ENCODE assay signal across 25 cellular contexts in the genomic region with DNA sequence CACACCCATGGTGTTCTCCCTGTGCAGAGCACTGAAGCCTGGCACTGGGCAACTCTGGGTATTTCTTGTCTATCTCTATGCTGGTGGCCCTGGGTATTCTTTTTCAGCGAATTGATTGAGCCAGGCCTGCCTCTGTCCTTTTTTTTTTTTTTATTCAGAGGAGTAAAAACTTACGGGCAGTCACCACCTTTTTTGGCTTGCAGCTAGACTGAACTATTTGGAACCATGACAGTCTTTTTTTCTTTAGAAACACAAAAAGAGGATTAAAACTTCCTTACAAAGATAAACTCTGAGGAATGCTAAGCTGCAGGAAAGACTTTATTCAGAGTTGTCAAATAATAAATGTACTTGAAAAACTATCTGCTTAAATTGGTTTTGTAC.
DNase-seq lines count a peak whose midpoint lies in the region; ATAC-seq, FAIRE-seq and TF ChIP-seq lines count a peak whose summit lies in the region.
"Had no signal": no experiment of that assay in that cellular context is flagged by ENCODE, and none has a peak within 500 bp of the region (broad histone marks: within the 10 kb centered on the region; RNA-seq: fewer than 3 reads in every experiment).

No MANE protein-coding gene starts in this region.

- no peaks in the 10 kb centered on the region for H3K4me1 Mint-ChIP-seq in type B pancreatic cell (ENCODE audit: unreplicated experiment)

- no peaks in the 10 kb centered on the region for H3K27me3 ChIP-seq in heart right ventricle
- no peaks in the 10 kb centered on the region for H3K27me3 ChIP-seq in right lobe of liver
- H3K27me3 ChIP-seq in aorta (ENCODE audit: control insufficient read depth in 1 of 2, insufficient read depth in 2 of 2, low read length in 1 of 2): no peaks in the 10 kb centered on the region
- no peaks in the 10 kb centered on the region for H3K27me3 ChIP-seq in small intestine (ENCODE audit: control insufficient read depth in 2 of 2, insufficient read depth in 2 of 2, low read length in 2 of 2)
- H3K27me3 ChIP-seq: BLaER1, SJSA1, tibial nerve had no signal

- peak overlapping the region in 4 of 10 donors; percentile 23 to 42 (median 36) for H3K27ac ChIP-seq in heart right ventricle
- no peak overlapping the region for H3K27ac ChIP-seq in right lobe of liver
- H3K27ac ChIP-seq in aorta (ENCODE audit: low read depth in 1 of 2, low read length in 2 of 2): no peak overlapping the region
- H3K27ac ChIP-seq in small intestine (ENCODE audit: low read depth in 1 of 2, low read length in 1 of 2): no peak overlapping the region
- H3K27ac ChIP-seq: BLaER1, SJSA1 had no signal

- H3K36me3 Mint-ChIP-seq in type B pancreatic cell: peaks cover 5% of the 10 kb centered on the region

- WGBS in heart right ventricle, 2 donors: 44 to 47% methylated on average over 2 of the region's 2 CpGs
- 24% methylated on average over 2 of the region's 2 CpGs for WGBS in right lobe of liver (ENCODE audit: insufficient coverage, low coverage, low lambda C conversion rate, missing lambda C conversion rate)
- WGBS in aorta, 2 donors: 4 to 8% methylated on average over 2 of the region's 2 CpGs
- 52 to 81% (median 64%) methylated on average over 2 of the region's 2 CpGs for WGBS in small intestine, 3 donors

- peak in 5 of 8 donors; percentile 20 to 45 (median 28) for ATAC-seq in heart right ventricle
- no peak for ATAC-seq in Right ventricle myocardium inferior
- ATAC-seq in right lobe of liver: peak; percentile 93 to 98 (median 94)
- peak; percentile 48 for ATAC-seq in aorta (ENCODE audit: low FRiP score)
- ATAC-seq in GM19395 (IDR thresholded peaks at IDR 0.05; ENCODE audit: unreplicated experiment): no peak
- ATAC-seq: activated T-cell treated with anti-CD3 and anti-CD28 coated beads, Interleukin-2, amount 50 U/mL, for 72 hours; left colon; Panc1 had no signal

- H3K9me3 ChIP-seq in heart right ventricle: peaks cover 0 to 19% (median 6%) of the 10 kb centered on the region in 11 donors
- no peaks in the 10 kb centered on the region for H3K9me3 ChIP-seq in right lobe of liver
- no peaks in the 10 kb centered on the region for H3K9me3 ChIP-seq in aorta (ENCODE audit: control insufficient read depth, low read length)
- no peaks in the 10 kb centered on the region for H3K9me3 ChIP-seq in small intestine (ENCODE audit: control insufficient read depth, low read depth)
- H3K9me3 ChIP-seq: SJSA1 had no signal

- TF ChIP-seq POLR2A in right lobe of liver (IDR thresholded peaks at IDR 0.05): no peak

- no peak overlapping the region for H3K27ac Mint-ChIP-seq in type B pancreatic cell
- H3K27ac Mint-ChIP-seq: activated naive CD4-positive, alpha-beta T cell treated with anti-CD3 and anti-CD28 coated beads for 36 hours; activated T-cell treated with anti-CD3 and anti-CD28 coated beads, Interleukin-2, amount 50 U/mL, for 72 hours; stimulated activated naive CD8-positive, alpha-beta T cell treated with anti-CD3 and anti-CD28 coated beads, Interleukin-15, Interleukin-2, amounts not matched to agents 100 ng/mL and 50 ng/mL, for 24 hours had no signal

- TF ChIP-seq CTCF in heart right ventricle (IDR thresholded peaks at IDR 0.05) (no peak), choroid plexus epithelial cell (conservative IDR thresholded peaks at IDR 0.05; ENCODE audit: low read depth, low read length) (no peak), right lobe of liver (IDR thresholded peaks at IDR 0.05) (no peak), type B pancreatic cell (conservative IDR thresholded peaks at IDR 0.05) (no peak)

- no peak overlapping the region for H3K4me3 Mint-ChIP-seq in type B pancreatic cell
- H3K4me3 Mint-ChIP-seq: activated naive CD4-positive, alpha-beta T cell treated with anti-CD3 and anti-CD28 coated beads for 36 hours; activated T-cell treated with anti-CD3 and anti-CD28 coated beads, Interleukin-2, amount 50 U/mL, for 72 hours; stimulated activated naive CD8-positive, alpha-beta T cell treated with anti-CD3 and anti-CD28 coated beads, Interleukin-15, Interleukin-2, amounts not matched to agents 100 ng/mL and 50 ng/mL, for 24 hours had no signal

- H3K4me1 ChIP-seq in heart right ventricle (peaks cover 0 to 9% (median 4%) of the 10 kb centered on the region in 9 donors), right lobe of liver (peaks cover 0 to 3% (median 0%) of the 10 kb centered on the region in 4 donors), aorta (ENCODE audit: control insufficient read depth in 1 of 2, insufficient read depth in 2 of 2, low read length in 2 of 2) (no peaks in the 10 kb centered on the region), small intestine (ENCODE audit: control insufficient read depth in 2 of 2, insufficient read depth in 1 of 2, low read depth in 1 of 2, low read length in 1 of 2) (no peaks in the 10 kb centered on the region)

- no peak overlapping the region for H3K4me3 ChIP-seq in heart right ventricle
- H3K4me3 ChIP-seq in choroid plexus epithelial cell (ENCODE audit: low read depth, low read length): no peak overlapping the region
- H3K4me3 ChIP-seq in right lobe of liver: no peak overlapping the region
- H3K4me3 ChIP-seq in aorta (ENCODE audit: low read length in 2 of 2): no peak overlapping the region
- no peak overlapping the region for H3K4me3 ChIP-seq in small intestine (ENCODE audit: low read depth in 1 of 2, low read length in 2 of 2)
- H3K4me3 ChIP-seq: BLaER1, SJSA1, tibial nerve had no signal

- H3K36me3 ChIP-seq in heart right ventricle: peaks cover 0 to 16% (median 0%) of the 10 kb centered on the region in 9 donors
- no peaks in the 10 kb centered on the region for H3K36me3 ChIP-seq in right lobe of liver
- H3K36me3 ChIP-seq in aorta (ENCODE audit: control insufficient read depth in 1 of 2, insufficient read depth in 2 of 2, low read length in 1 of 2): no peaks in the 10 kb centered on the region
- no peaks in the 10 kb centered on the region for H3K36me3 ChIP-seq in small intestine (ENCODE audit: control insufficient read depth in 2 of 2, insufficient read depth in 2 of 2, low read length in 2 of 2)
- H3K36me3 ChIP-seq: BLaER1, SJSA1 had no signal

- H3K9me3 Mint-ChIP-seq in type B pancreatic cell: no peaks in the 10 kb centered on the region

- intact Hi-C loops in heart right ventricle (cut with DNase I): no loop called here
- intact Hi-C loops in Right ventricle myocardium inferior (cut with DNase I): no loop called here
- intact Hi-C loops in right lobe of liver (cut with DNase I): no loop called here
- intact Hi-C loops in aorta (cut with DNase I): no loop called here

- no peak for FAIRE-seq in small intestine (lab: Jason Lieb, UNC)

- DNase-seq in heart right ventricle (no peak), Right ventricle myocardium inferior (ENCODE audit: missing footprints) (no peak), choroid plexus epithelial cell (ENCODE audit: low read depth) (peak; percentile 38), right lobe of liver (peak in 2 of 3 donors; percentile 16 to 58), aorta (no peak), type B pancreatic cell (ENCODE audit: extremely low spot score, unreplicated experiment) (no peak), small intestine (no peak)
- DNase-seq: activated CD4-positive, alpha-beta T cell treated with anti-CD3 and anti-CD28 coated beads for 48 hours; activated naive CD4-positive, alpha-beta T cell treated with anti-CD3 and anti-CD28 coated beads for 36 hours; activated T-cell treated with anti-CD3 and anti-CD28 coated beads, Interleukin-2, amount 50 U/mL, for 72 hours; cerebellar nuclear complex; effector CD4-positive, alpha-beta T cell; erythroblast; GOT3; left colon; MM.1S; NCI-H1436; NCI-H2107; stimulated activated CD4-positive, alpha-beta T cell treated with anti-CD3 and anti-CD28 coated beads, Interleukin-4, amount 100 ng/mL, for 4 hours had no signal

- no peaks in the 10 kb centered on the region for H3K27me3 Mint-ChIP-seq in type B pancreatic cell
- H3K27me3 Mint-ChIP-seq: stimulated activated naive CD8-positive, alpha-beta T cell treated with anti-CD3 and anti-CD28 coated beads, Interleukin-15, Interleukin-2, amounts not matched to agents 100 ng/mL and 50 ng/mL, for 24 hours had no signal

Comparison
In these comparisons a context has a peak if more than half of its experiments do, and no peak if none do; other contexts are left out.
1. ATAC-seq: peak in heart right ventricle (5 of 8), right lobe of liver (4 of 4) and aorta (single experiment); none in Right ventricle myocardium inferior (single experiment) and GM19395 (single experiment).
2. DNase-seq: peak in choroid plexus epithelial cell (single experiment) and right lobe of liver (2 of 3); none in heart right ventricle (0 of 2), Right ventricle myocardium inferior (single experiment), aorta (0 of 2), type B pancreatic cell (single experiment) and small intestine (single experiment).